In genomic region chr3:42730294-42730693, GRCh38 we compare ENCODE assay signal across 1 cellular context.
TF ChIP-seq lines count a peak whose summit lies in the region.

No MANE protein-coding gene starts in this region.

TF ChIP-seq in HepG2, 621 proteins besides CTCF, POLR2A, EP300 and RAD21 (continued from another document):
- TF ChIP-seq, protein P1, sequence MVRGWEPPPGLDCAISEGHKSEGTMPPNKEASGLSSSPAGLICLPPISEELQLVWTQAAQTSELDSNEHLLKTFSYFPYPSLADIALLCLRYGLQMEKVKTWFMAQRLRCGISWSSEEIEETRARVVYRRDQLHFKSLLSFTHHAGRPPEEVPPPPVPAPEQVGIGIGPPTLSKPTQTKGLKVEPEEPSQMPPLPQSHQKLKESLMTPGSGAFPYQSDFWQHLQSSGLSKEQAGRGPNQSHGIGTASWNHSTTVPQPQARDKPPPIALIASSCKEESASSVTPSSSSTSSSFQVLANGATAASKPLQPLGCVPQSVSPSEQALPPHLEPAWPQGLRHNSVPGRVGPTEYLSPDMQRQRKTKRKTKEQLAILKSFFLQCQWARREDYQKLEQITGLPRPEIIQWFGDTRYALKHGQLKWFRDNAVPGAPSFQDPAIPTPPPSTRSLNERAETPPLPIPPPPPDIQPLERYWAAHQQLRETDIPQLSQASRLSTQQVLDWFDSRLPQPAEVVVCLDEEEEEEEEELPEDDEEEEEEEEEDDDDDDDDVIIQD (CRISPR knock-in tag; IDR thresholded peaks at IDR 0.05; ENCODE audit: low read depth): peak; percentile 75
- TF ChIP-seq ZFY (CRISPR knock-in tag; IDR thresholded peaks at IDR 0.05): peak; percentile 62
- TF ChIP-seq HOXA3 (CRISPR knock-in tag; IDR thresholded peaks at IDR 0.05): 0 out of 2 replicates have a peak, but pooled peaks have one; percentile 20
- 0 out of 2 replicates have a peak, but pooled peaks have one; percentile 18 for TF ChIP-seq PHF21A (CRISPR knock-in tag; IDR thresholded peaks at IDR 0.05)
- TF ChIP-seq, protein P2, sequence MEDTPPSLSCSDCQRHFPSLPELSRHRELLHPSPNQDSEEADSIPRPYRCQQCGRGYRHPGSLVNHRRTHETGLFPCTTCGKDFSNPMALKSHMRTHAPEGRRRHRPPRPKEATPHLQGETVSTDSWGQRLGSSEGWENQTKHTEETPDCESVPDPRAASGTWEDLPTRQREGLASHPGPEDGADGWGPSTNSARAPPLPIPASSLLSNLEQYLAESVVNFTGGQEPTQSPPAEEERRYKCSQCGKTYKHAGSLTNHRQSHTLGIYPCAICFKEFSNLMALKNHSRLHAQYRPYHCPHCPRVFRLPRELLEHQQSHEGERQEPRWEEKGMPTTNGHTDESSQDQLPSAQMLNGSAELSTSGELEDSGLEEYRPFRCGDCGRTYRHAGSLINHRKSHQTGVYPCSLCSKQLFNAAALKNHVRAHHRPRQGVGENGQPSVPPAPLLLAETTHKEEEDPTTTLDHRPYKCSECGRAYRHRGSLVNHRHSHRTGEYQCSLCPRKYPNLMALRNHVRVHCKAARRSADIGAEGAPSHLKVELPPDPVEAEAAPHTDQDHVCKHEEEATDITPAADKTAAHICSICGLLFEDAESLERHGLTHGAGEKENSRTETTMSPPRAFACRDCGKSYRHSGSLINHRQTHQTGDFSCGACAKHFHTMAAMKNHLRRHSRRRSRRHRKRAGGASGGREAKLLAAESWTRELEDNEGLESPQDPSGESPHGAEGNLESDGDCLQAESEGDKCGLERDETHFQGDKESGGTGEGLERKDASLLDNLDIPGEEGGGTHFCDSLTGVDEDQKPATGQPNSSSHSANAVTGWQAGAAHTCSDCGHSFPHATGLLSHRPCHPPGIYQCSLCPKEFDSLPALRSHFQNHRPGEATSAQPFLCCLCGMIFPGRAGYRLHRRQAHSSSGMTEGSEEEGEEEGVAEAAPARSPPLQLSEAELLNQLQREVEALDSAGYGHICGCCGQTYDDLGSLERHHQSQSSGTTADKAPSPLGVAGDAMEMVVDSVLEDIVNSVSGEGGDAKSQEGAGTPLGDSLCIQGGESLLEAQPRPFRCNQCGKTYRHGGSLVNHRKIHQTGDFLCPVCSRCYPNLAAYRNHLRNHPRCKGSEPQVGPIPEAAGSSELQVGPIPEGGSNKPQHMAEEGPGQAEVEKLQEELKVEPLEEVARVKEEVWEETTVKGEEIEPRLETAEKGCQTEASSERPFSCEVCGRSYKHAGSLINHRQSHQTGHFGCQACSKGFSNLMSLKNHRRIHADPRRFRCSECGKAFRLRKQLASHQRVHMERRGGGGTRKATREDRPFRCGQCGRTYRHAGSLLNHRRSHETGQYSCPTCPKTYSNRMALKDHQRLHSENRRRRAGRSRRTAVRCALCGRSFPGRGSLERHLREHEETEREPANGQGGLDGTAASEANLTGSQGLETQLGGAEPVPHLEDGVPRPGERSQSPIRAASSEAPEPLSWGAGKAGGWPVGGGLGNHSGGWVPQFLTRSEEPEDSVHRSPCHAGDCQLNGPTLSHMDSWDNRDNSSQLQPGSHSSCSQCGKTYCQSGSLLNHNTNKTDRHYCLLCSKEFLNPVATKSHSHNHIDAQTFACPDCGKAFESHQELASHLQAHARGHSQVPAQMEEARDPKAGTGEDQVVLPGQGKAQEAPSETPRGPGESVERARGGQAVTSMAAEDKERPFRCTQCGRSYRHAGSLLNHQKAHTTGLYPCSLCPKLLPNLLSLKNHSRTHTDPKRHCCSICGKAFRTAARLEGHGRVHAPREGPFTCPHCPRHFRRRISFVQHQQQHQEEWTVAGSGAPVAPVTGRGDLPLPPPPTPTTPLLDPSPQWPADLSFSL (CRISPR knock-in tag; IDR thresholded peaks at IDR 0.05): no peak
- 0 out of 2 replicates have a peak, but pooled peaks have one; percentile 26 for TF ChIP-seq SPEN (CRISPR knock-in tag; IDR thresholded peaks at IDR 0.05; ENCODE audit: low read depth)
